In the genomic region with DNA sequence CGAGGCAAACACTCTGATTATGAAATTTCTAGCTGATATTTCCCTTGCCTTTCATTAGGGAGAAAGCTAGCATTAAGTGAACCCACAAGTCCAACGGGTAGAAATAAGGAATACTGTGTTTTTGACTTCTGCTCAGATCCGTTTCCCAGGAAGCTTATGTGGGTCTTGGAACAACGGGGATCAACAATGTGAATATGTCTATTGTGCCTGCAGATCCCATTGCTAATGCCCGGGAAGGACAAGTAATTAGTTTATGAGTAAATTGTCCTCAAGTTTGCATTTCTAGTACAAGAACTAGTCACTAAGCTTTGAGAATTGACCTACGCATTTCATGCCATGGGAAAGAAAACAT, we compare ENCODE assay signal across 13 cellular contexts.
DNase-seq lines count a peak whose midpoint lies in the region; ATAC-seq and TF ChIP-seq lines count a peak whose summit lies in the region.
"Had no signal": no experiment of that assay in that cellular context is flagged by ENCODE, and none has a peak within 500 bp of the region (broad histone marks: within the 10 kb centered on the region; RNA-seq: fewer than 3 reads in every experiment).

No MANE protein-coding gene starts in this region.

- no peak for TF ChIP-seq EP300 in tibial nerve (IDR thresholded peaks at IDR 0.05)

- H3K27ac ChIP-seq in RWPE1 (peak overlapping the region; percentile 75), tibial nerve (no peak overlapping the region)
- H3K27ac ChIP-seq: pancreas had no signal

- no peaks in the 10 kb centered on the region for H3K27me3 ChIP-seq in tibial nerve
- H3K27me3 ChIP-seq: pancreas had no signal

- peaks cover 40% of the 10 kb centered on the region for H3K4me1 Mint-ChIP-seq in activated naive CD8-positive, alpha-beta T cell treated with anti-CD3 and anti-CD28 coated beads, Interleukin-2, amount 10 ng/mL, durations not matched to agents 7 days and 5 days
- H3K4me1 Mint-ChIP-seq in activated naive CD8-positive, alpha-beta T cell treated with anti-CD3 and anti-CD28 coated beads for 36 hours: peaks cover 52% of the 10 kb centered on the region
- peaks cover 29% of the 10 kb centered on the region for H3K4me1 Mint-ChIP-seq in activated T-helper 2 cell treated with anti-CD3 and anti-CD28 coated beads, Interferon-gamma antibody, Interleukin-2, Interleukin-4, amounts not matched to agents 10 μg/mL and 5 μg/mL and 100 μg/mL, durations not matched to agents 14 hours and 24 hours and 36 hours (ENCODE audit: low read depth)

- no peak for DNase-seq in activated naive CD8-positive, alpha-beta T cell treated with anti-CD3 and anti-CD28 coated beads, Interleukin-2, amount 10 ng/mL, durations not matched to agents 7 days and 5 days
- no peak for DNase-seq in activated naive CD8-positive, alpha-beta T cell treated with anti-CD3 and anti-CD28 coated beads for 36 hours
- DNase-seq in RWPE1 (ENCODE audit: low spot score) (no peak), foreskin fibroblast (no peak), tibial nerve (ENCODE audit: low spot score in 2 of 2) (no peak), head of caudate nucleus (no peak), NCI-H2171 treated with DMSO at 0.1 percent for 48 hours (lab: John Stamatoyannopoulos, UW) (no peak)
- no peak for DNase-seq in activated T-helper 2 cell treated with anti-CD3 and anti-CD28 coated beads, Interferon-gamma antibody, Interleukin-2, Interleukin-4, amounts not matched to agents 10 μg/mL and 5 μg/mL and 100 μg/mL, durations not matched to agents 14 hours and 24 hours and 36 hours (ENCODE audit: low spot score)
- DNase-seq: activated CD4-positive, alpha-beta T cell treated with anti-CD3 and anti-CD28 coated beads for 4 hours; H7; pancreas; SW 1271 had no signal

- WGBS in tibial nerve, 2 donors: 31 to 38% methylated on average over 6 of the region's 6 CpGs

- peak overlapping the region; percentile 16 to 28 for H3K4me3 ChIP-seq in foreskin fibroblast (ENCODE audit: low read depth in 1 of 2, low read length in 2 of 2)
- peak overlapping the region in 3 of 4 donors; percentile 7 to 15 (median 13) for H3K4me3 ChIP-seq in tibial nerve
- H3K4me3 ChIP-seq: lung, pancreas had no signal

- H3K27ac Mint-ChIP-seq in activated naive CD8-positive, alpha-beta T cell treated with anti-CD3 and anti-CD28 coated beads, Interleukin-2, amount 10 ng/mL, durations not matched to agents 7 days and 5 days: peak overlapping the region; percentile 93
- H3K27ac Mint-ChIP-seq in activated naive CD8-positive, alpha-beta T cell treated with anti-CD3 and anti-CD28 coated beads for 36 hours: no peak overlapping the region
- H3K27ac Mint-ChIP-seq in activated T-helper 2 cell treated with anti-CD3 and anti-CD28 coated beads, Interferon-gamma antibody, Interleukin-2, Interleukin-4, amounts not matched to agents 10 μg/mL and 5 μg/mL and 100 μg/mL, durations not matched to agents 14 hours and 24 hours and 36 hours: no peak overlapping the region

- no peak for TF ChIP-seq CTCF in RWPE1 (conservative IDR thresholded peaks at IDR 0.05; ENCODE audit: low read depth)
- TF ChIP-seq CTCF in foreskin fibroblast (IDR thresholded peaks at IDR 0.05; ENCODE audit: low read depth, low read length): no peak
- no peak for TF ChIP-seq CTCF in tibial nerve (IDR thresholded peaks at IDR 0.05)

- no peak overlapping the region for H3K4me3 Mint-ChIP-seq in activated naive CD8-positive, alpha-beta T cell treated with anti-CD3 and anti-CD28 coated beads, Interleukin-2, amount 10 ng/mL, durations not matched to agents 7 days and 5 days
- H3K4me3 Mint-ChIP-seq in activated naive CD8-positive, alpha-beta T cell treated with anti-CD3 and anti-CD28 coated beads for 36 hours: no peak overlapping the region
- no peak overlapping the region for H3K4me3 Mint-ChIP-seq in activated T-helper 2 cell treated with anti-CD3 and anti-CD28 coated beads, Interferon-gamma antibody, Interleukin-2, Interleukin-4, amounts not matched to agents 10 μg/mL and 5 μg/mL and 100 μg/mL, durations not matched to agents 14 hours and 24 hours and 36 hours (ENCODE audit: low read depth)

- no peak for TF ChIP-seq POLR2A in tibial nerve (IDR thresholded peaks at IDR 0.05)

- CTCF ChIA-PET in RWPE1 (lab: Yijun Ruan, JAX): interaction anchor here (0.6 to 0.7 kb wide), 2 partner anchors 16 to 27 kb away, joined by 3 to 5 read pairs; no protein-coding TSS in a partner anchor

- H3K27me3 Mint-ChIP-seq in activated naive CD8-positive, alpha-beta T cell treated with anti-CD3 and anti-CD28 coated beads, Interleukin-2, amount 10 ng/mL, durations not matched to agents 7 days and 5 days: no peaks in the 10 kb centered on the region
- H3K27me3 Mint-ChIP-seq in activated naive CD8-positive, alpha-beta T cell treated with anti-CD3 and anti-CD28 coated beads for 36 hours: no peaks in the 10 kb centered on the region
- H3K27me3 Mint-ChIP-seq in activated T-helper 2 cell treated with anti-CD3 and anti-CD28 coated beads, Interferon-gamma antibody, Interleukin-2, Interleukin-4, amounts not matched to agents 10 μg/mL and 5 μg/mL and 100 μg/mL, durations not matched to agents 14 hours and 24 hours and 36 hours (ENCODE audit: low read depth): peaks cover 11% of the 10 kb centered on the region

- no peaks in the 10 kb centered on the region for H3K36me3 ChIP-seq in tibial nerve
- H3K36me3 ChIP-seq: pancreas had no signal

- no peak for ATAC-seq in activated naive CD8-positive, alpha-beta T cell treated with anti-CD3 and anti-CD28 coated beads, Interleukin-2, amount 10 ng/mL, durations not matched to agents 7 days and 5 days (ENCODE audit: low read depth)

- no peaks in the 10 kb centered on the region for H3K9me3 ChIP-seq in tibial nerve
- H3K9me3 ChIP-seq: pancreas had no signal

- POLR2A ChIA-PET in activated naive CD8-positive, alpha-beta T cell treated with anti-CD3 and anti-CD28 coated beads, Interleukin-2, amount 10 ng/mL, durations not matched to agents 7 days and 5 days (lab: Charles Lee): interaction anchor here (0.6 to 1.4 kb wide), 2 partner anchors 8 to 285 kb away, joined by 6 read pairs; no protein-coding TSS in a partner anchor
- POLR2A ChIA-PET in RWPE1 (lab: Yijun Ruan, JAX; ENCODE audit: low non-redundant PET): no interaction called here

- H3K9me3 Mint-ChIP-seq in activated naive CD8-positive, alpha-beta T cell treated with anti-CD3 and anti-CD28 coated beads, Interleukin-2, amount 10 ng/mL, durations not matched to agents 7 days and 5 days: no peaks in the 10 kb centered on the region
- H3K9me3 Mint-ChIP-seq in activated naive CD8-positive, alpha-beta T cell treated with anti-CD3 and anti-CD28 coated beads for 36 hours: no peaks in the 10 kb centered on the region
- no peaks in the 10 kb centered on the region for H3K9me3 Mint-ChIP-seq in activated T-helper 2 cell treated with anti-CD3 and anti-CD28 coated beads, Interferon-gamma antibody, Interleukin-2, Interleukin-4, amounts not matched to agents 10 μg/mL and 5 μg/mL and 100 μg/mL, durations not matched to agents 14 hours and 24 hours and 36 hours

- peaks cover 0 to 17% (median 0%) of the 10 kb centered on the region in 4 donors for H3K4me1 ChIP-seq in tibial nerve
- H3K4me1 ChIP-seq: pancreas had no signal

- intact Hi-C loops in head of caudate nucleus (cut with DNase I): no loop called here
- intact Hi-C loops in activated T-helper 2 cell treated with anti-CD3 and anti-CD28 coated beads, Interferon-gamma antibody, Interleukin-2, Interleukin-4, amounts not matched to agents 10 μg/mL and 5 μg/mL and 100 μg/mL, durations not matched to agents 14 hours and 24 hours and 36 hours (cut with micrococcal nuclease): no loop called here

- peaks cover 12% of the 10 kb centered on the region for H3K36me3 Mint-ChIP-seq in activated naive CD8-positive, alpha-beta T cell treated with anti-CD3 and anti-CD28 coated beads, Interleukin-2, amount 10 ng/mL, durations not matched to agents 7 days and 5 days
- peaks cover 13% of the 10 kb centered on the region for H3K36me3 Mint-ChIP-seq in activated naive CD8-positive, alpha-beta T cell treated with anti-CD3 and anti-CD28 coated beads for 36 hours
- H3K36me3 Mint-ChIP-seq in activated T-helper 2 cell treated with anti-CD3 and anti-CD28 coated beads, Interferon-gamma antibody, Interleukin-2, Interleukin-4, amounts not matched to agents 10 μg/mL and 5 μg/mL and 100 μg/mL, durations not matched to agents 14 hours and 24 hours and 36 hours (ENCODE audit: low read depth): peaks cover 10% of the 10 kb centered on the region
